In the genomic region with DNA sequence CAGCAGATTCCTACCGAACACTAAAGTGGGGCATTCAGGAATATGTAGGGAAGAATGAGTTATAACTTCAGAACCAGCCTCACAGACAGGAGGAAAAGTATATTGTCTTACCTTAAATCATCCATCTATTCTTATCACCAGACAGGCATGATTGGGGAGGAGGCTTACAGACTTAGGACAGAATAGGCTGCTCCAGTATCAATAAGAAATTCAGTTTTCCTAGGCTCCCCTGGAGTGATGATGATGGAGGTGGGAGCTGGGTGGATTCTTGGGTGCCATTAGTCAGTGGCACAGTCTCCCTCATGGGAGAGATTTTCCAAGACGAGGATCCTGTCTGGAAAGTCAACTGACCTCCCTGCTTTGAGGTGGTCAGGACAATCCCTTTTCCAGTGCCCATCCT, we compare ENCODE assay signal across 25 cellular contexts.
"Had no signal": no experiment of that assay in that cellular context is flagged by ENCODE, and none has a peak within 500 bp of the region (broad histone marks: within the 10 kb centered on the region; RNA-seq: fewer than 3 reads in every experiment).

No MANE protein-coding gene starts in this region.

- H3K27ac ChIP-seq: PC-9, Peyer's patch, SJCRH30 had no signal

- H2AFZ ChIP-seq: PC-9 had no signal

- H3K9me3 ChIP-seq: MG63, Peyer's patch, SJCRH30 had no signal

- H3K4me2 ChIP-seq: PC-9 had no signal

- H3K4me1 ChIP-seq: Peyer's patch, SJCRH30 had no signal

- H3K4me3 ChIP-seq: MG63, PC-9, Peyer's patch, SJCRH30 had no signal

- ATAC-seq: Right ventricle myocardium inferior, SK-N-SH treated with all-trans-retinoic acid at 6 μM for 48 hours had no signal

- H3K27me3 ChIP-seq: MG63, Peyer's patch, SJCRH30 had no signal

- DNase-seq: Karpas-422, KG1, MG63, NCI-H1092, NCI-H1105 treated with DMSO at 0.1 percent for 48 hours, NCI-H1417 treated with DMSO at 0.1 percent for 48 hours, NCI-H146, NCI-H1694 treated with DMSO at 0.1 percent for 48 hours, NCI-H1930, NCI-H2081, NCI-H2107, NCI-H2171, NCI-H226, NCI-H446, NCI-H510A, NCI-H524 treated with DMSO at 0.1 percent for 48 hours, NCI-H69, NCI-H774, PC-9, Peyer's patch, SHP77 treated with DMSO at 0.1 percent for 48 hours, SJCRH30, T-helper 1 cell had no signal

- H3K36me3 ChIP-seq: MG63, Peyer's patch, SJCRH30 had no signal
